In genomic region chr2:164717000-164717597, GRCh38 we compare ENCODE assay signal across 9 cellular contexts.
DNase-seq lines count a peak whose midpoint lies in the region; ATAC-seq and TF ChIP-seq lines count a peak whose summit lies in the region.
"Had no signal": no experiment of that assay in that cellular context is flagged by ENCODE, and none has a peak within 500 bp of the region (broad histone marks: within the 10 kb centered on the region; RNA-seq: fewer than 3 reads in every experiment).

No MANE protein-coding gene starts in this region.

- H3K4me1 ChIP-seq in spleen = peaks cover 0 to 4% (median 0%) of the 10 kb centered on the region in 6 donors

- peak in 8 of 11 experiments; percentile 12 to 56 (median 34) for TF ChIP-seq CTCF in spleen (IDR thresholded peaks at IDR 0.05 in 8 of 11, conservative IDR thresholded peaks at IDR 0.05 in 3 of 11)

- no peak for ATAC-seq in GM19467 (IDR thresholded peaks at IDR 0.05; ENCODE audit: unreplicated experiment)
- no peak for ATAC-seq in HG03045 (IDR thresholded peaks at IDR 0.05; ENCODE audit: unreplicated experiment)

- H3K4me3 ChIP-seq in spleen = no peak overlapping the region

- H3K36me3 ChIP-seq in spleen = peaks cover 0 to 39% (median 0%) of the 10 kb centered on the region in 6 donors

- no peaks in the 10 kb centered on the region for H3K27me3 ChIP-seq in spleen (replicated peaks in 1 of 7)

- H3K27ac ChIP-seq in spleen (no peak overlapping the region), substantia nigra (ENCODE audit: low read depth, low read length, poor library complexity, severe bottlenecking) (no peak overlapping the region)
- H3K27ac ChIP-seq: epithelial cell of prostate had no signal

- no peaks in the 10 kb centered on the region for H3K9me3 ChIP-seq in spleen

- no peak for TF ChIP-seq POLR2A in erythroblast (IDR thresholded peaks at IDR 0.05; ENCODE audit: low read length)
- TF ChIP-seq POLR2A in spleen (IDR thresholded peaks at IDR 0.05) = no peak

- WGBS in spleen, 5 donors = 53 to 68% (median 56%) methylated on average over 4 of the region's 4 CpGs

- intact Hi-C loops in spleen (cut with DNase I; ENCODE audit: low total_unique reads) = no loop called here

- peak; percentile 9 for DNase-seq in NCI-H345 (lab: John Stamatoyannopoulos, UW)
- no peak for DNase-seq in NCI-H345 treated with DMSO at 0.1 percent for 48 hours (lab: John Stamatoyannopoulos, UW; ENCODE audit: unreplicated experiment)
- peak; percentile 20 for DNase-seq in NCI-H460 (ENCODE audit: extremely low read depth, low read depth)
- DNase-seq in erythroblast (lab: John Stamatoyannopoulos, UW) = peak; percentile 36 to 68
- DNase-seq in spleen = no peak
- DNase-seq in substantia nigra (lab: John Stamatoyannopoulos, UW) = no peak

Comparison
In these comparisons a context has a peak if more than half of its experiments do, and no peak if none do; other contexts are left out.
1. DNase-seq: peak in NCI-H345 (single experiment), NCI-H460 (single experiment) and erythroblast (2 of 2); none in NCI-H345 treated with DMSO at 0.1 percent for 48 hours (single experiment), spleen (single experiment) and substantia nigra (0 of 49).